23 cellular contexts compared by ENCODE assay signal in genomic region chr3:169456900-169457299, GRCh38.
A peak's percentile ranks its signal among the peaks of the same experiment; 100 is the strongest.
DNase-seq lines count a peak whose midpoint lies in the region; ATAC-seq and TF ChIP-seq lines count a peak whose summit lies in the region.
"Had no signal": no experiment of that assay in that cellular context is flagged by ENCODE, and none has a peak within 500 bp of the region (broad histone marks: within the 10 kb centered on the region; RNA-seq: fewer than 3 reads in every experiment).

No MANE protein-coding gene starts in this region.

- 75 to 81% methylated on average over 4 of the region's 4 CpGs for WGBS in heart right ventricle, 2 donors
- WGBS in right cardiac atrium: 65% methylated on average over 4 of the region's 4 CpGs
- WGBS in thyroid gland, 2 donors: 72 to 76% methylated on average over 4 of the region's 4 CpGs

- H3K4me3 ChIP-seq in heart right ventricle: no peak overlapping the region
- H3K4me3 ChIP-seq in WERI-Rb-1 (ENCODE audit: low read depth, low read length): peak overlapping the region; percentile 31
- H3K4me3 ChIP-seq in right cardiac atrium (ENCODE audit: low read length): no peak overlapping the region
- H3K4me3 ChIP-seq in thyroid gland (replicated peaks in 1 of 3): no peak overlapping the region
- H3K4me3 ChIP-seq: A549, BLaER1, GM23248 had no signal

- DNase-seq in Right ventricle myocardium superior (peak; percentile 37), heart right ventricle (no peak), WERI-Rb-1 (peak; percentile 83), right cardiac atrium (peak; percentile 31 to 63 (median 44)), thyroid gland (no peak)
- DNase-seq in stimulated activated effector memory CD8-positive, alpha-beta T cell treated with anti-CD3 and anti-CD28 coated beads, Interleukin-12 subunit alpha, Interleukin-12 subunit beta, amount 100 ng/mL, for 72 hours (ENCODE audit: low spot score in 2 of 2): no peak
- DNase-seq: CD8-positive, alpha-beta memory T cell; DND-41; GM23248; HCEC 1CT; Karpas-422; NCI-H1048; NCI-H146; NCI-H2029 treated with DMSO at 0.1 percent for 48 hours; NCI-H2171; NCI-H446; NCI-H774; SIG-M5 had no signal

- H3K27me3 ChIP-seq in heart right ventricle (no peaks in the 10 kb centered on the region), WERI-Rb-1 (ENCODE audit: insufficient read depth, low read depth, severe bottlenecking) (no peaks in the 10 kb centered on the region), right cardiac atrium (ENCODE audit: control insufficient read depth, insufficient read depth) (no peaks in the 10 kb centered on the region), thyroid gland (no peaks in the 10 kb centered on the region)
- H3K27me3 ChIP-seq: BLaER1 had no signal

- H3K27ac ChIP-seq in heart right ventricle (peak overlapping the region in 5 of 10 donors; percentile 23 to 67 (median 57)), WERI-Rb-1 (peak overlapping the region; percentile 70), right cardiac atrium (ENCODE audit: low read length) (peak overlapping the region; percentile 75), thyroid gland (no peak overlapping the region)
- H3K27ac ChIP-seq: A549, BLaER1, GM23248 had no signal

- H3K9me3 Mint-ChIP-seq in stimulated activated effector memory CD8-positive, alpha-beta T cell treated with anti-CD3 and anti-CD28 coated beads, Interleukin-12 subunit alpha, Interleukin-12 subunit beta, amount 100 ng/mL, for 72 hours: no peaks in the 10 kb centered on the region
- H3K9me3 Mint-ChIP-seq: CD8-positive, alpha-beta memory T cell; IgD-negative memory B cell had no signal

- no peak overlapping the region for H3K27ac Mint-ChIP-seq in stimulated activated effector memory CD8-positive, alpha-beta T cell treated with anti-CD3 and anti-CD28 coated beads, Interleukin-12 subunit alpha, Interleukin-12 subunit beta, amount 100 ng/mL, for 72 hours
- H3K27ac Mint-ChIP-seq: CD8-positive, alpha-beta memory T cell; IgD-negative memory B cell had no signal

- H3K9me3 ChIP-seq in heart right ventricle (no peaks in the 10 kb centered on the region), WERI-Rb-1 (ENCODE audit: severe bottlenecking) (no peaks in the 10 kb centered on the region), right cardiac atrium (ENCODE audit: control insufficient read depth, low read length) (no peaks in the 10 kb centered on the region), thyroid gland (no peaks in the 10 kb centered on the region)
- H3K9me3 ChIP-seq: A549, BLaER1 had no signal

- TF ChIP-seq CTCF in heart right ventricle (IDR thresholded peaks at IDR 0.05) (no peak), WERI-Rb-1 (IDR thresholded peaks at IDR 0.05; ENCODE audit: low read depth, low read length) (no peak), thyroid gland (IDR thresholded peaks at IDR 0.05) (no peak)

- H3K36me3 Mint-ChIP-seq in stimulated activated effector memory CD8-positive, alpha-beta T cell treated with anti-CD3 and anti-CD28 coated beads, Interleukin-12 subunit alpha, Interleukin-12 subunit beta, amount 100 ng/mL, for 72 hours: no peaks in the 10 kb centered on the region
- H3K36me3 Mint-ChIP-seq: CD8-positive, alpha-beta memory T cell; IgD-negative memory B cell had no signal

- peaks cover 4 to 55% (median 14%) of the 10 kb centered on the region in 9 donors for H3K4me1 ChIP-seq in heart right ventricle
- H3K4me1 ChIP-seq in right cardiac atrium (ENCODE audit: control insufficient read depth, insufficient read depth, low read length): peaks cover 4% of the 10 kb centered on the region
- H3K4me1 ChIP-seq in thyroid gland: no peaks in the 10 kb centered on the region
- H3K4me1 ChIP-seq: A549, BLaER1 had no signal

- H3K4me3 Mint-ChIP-seq in stimulated activated effector memory CD8-positive, alpha-beta T cell treated with anti-CD3 and anti-CD28 coated beads, Interleukin-12 subunit alpha, Interleukin-12 subunit beta, amount 100 ng/mL, for 72 hours: no peak overlapping the region
- H3K4me3 Mint-ChIP-seq: CD8-positive, alpha-beta memory T cell; IgD-negative memory B cell had no signal

- H3K4me1 Mint-ChIP-seq in stimulated activated effector memory CD8-positive, alpha-beta T cell treated with anti-CD3 and anti-CD28 coated beads, Interleukin-12 subunit alpha, Interleukin-12 subunit beta, amount 100 ng/mL, for 72 hours: no peaks in the 10 kb centered on the region
- H3K4me1 Mint-ChIP-seq: CD8-positive, alpha-beta memory T cell; IgD-negative memory B cell had no signal

- ATAC-seq in Right ventricle myocardium superior (ENCODE audit: poor library complexity): no peak
- ATAC-seq in heart right ventricle: no peak
- no peak for ATAC-seq in right cardiac atrium
- ATAC-seq in stimulated activated effector memory CD8-positive, alpha-beta T cell treated with anti-CD3 and anti-CD28 coated beads, Interleukin-12 subunit alpha, Interleukin-12 subunit beta, amount 100 ng/mL, for 72 hours: peak; percentile 31
- no peak for ATAC-seq in GM21360 (IDR thresholded peaks at IDR 0.05; ENCODE audit: unreplicated experiment)
- no peak for ATAC-seq in GM19463 (IDR thresholded peaks at IDR 0.05; ENCODE audit: unreplicated experiment)

- intact Hi-C loops in Right ventricle myocardium superior (cut with DNase I): no loop called here
- intact Hi-C loops in heart right ventricle (cut with DNase I): loop anchor here in 2 of 10 donors (5.0 to 10.0 kb wide), 2 partner anchors 205 to 208 kb away; partner anchors contain the start of gene MECOM (in 2 of the 2)
- intact Hi-C loops in right cardiac atrium (cut with DNase I): loop anchor here in 1 of 4 donors (10.0 kb wide), 1 partner anchor 208 kb away; the partner anchor contains the start of gene MECOM
- intact Hi-C loops in thyroid gland (cut with DNase I): no loop called here

- H3K36me3 ChIP-seq in heart right ventricle (no peaks in the 10 kb centered on the region), WERI-Rb-1 (no peaks in the 10 kb centered on the region), thyroid gland (no peaks in the 10 kb centered on the region)
- H3K36me3 ChIP-seq: BLaER1 had no signal

- TF ChIP-seq POLR2A in thyroid gland (IDR thresholded peaks at IDR 0.05): no peak

Comparison
In these comparisons a context has a peak if more than half of its experiments do, and no peak if none do; other contexts are left out.
1. DNase-seq: peak in Right ventricle myocardium superior (single experiment), WERI-Rb-1 (single experiment) and right cardiac atrium (3 of 3); none in heart right ventricle (0 of 2), stimulated activated effector memory CD8-positive, alpha-beta T cell treated with anti-CD3 and anti-CD28 coated beads, Interleukin-12 subunit alpha, Interleukin-12 subunit beta, amount 100 ng/mL, for 72 hours (0 of 2) and thyroid gland (0 of 2).
2. H3K27ac ChIP-seq: peak in WERI-Rb-1 (single experiment) and right cardiac atrium (single experiment); none in thyroid gland (0 of 3).